19 cellular contexts compared by ENCODE assay signal in the genomic region with DNA sequence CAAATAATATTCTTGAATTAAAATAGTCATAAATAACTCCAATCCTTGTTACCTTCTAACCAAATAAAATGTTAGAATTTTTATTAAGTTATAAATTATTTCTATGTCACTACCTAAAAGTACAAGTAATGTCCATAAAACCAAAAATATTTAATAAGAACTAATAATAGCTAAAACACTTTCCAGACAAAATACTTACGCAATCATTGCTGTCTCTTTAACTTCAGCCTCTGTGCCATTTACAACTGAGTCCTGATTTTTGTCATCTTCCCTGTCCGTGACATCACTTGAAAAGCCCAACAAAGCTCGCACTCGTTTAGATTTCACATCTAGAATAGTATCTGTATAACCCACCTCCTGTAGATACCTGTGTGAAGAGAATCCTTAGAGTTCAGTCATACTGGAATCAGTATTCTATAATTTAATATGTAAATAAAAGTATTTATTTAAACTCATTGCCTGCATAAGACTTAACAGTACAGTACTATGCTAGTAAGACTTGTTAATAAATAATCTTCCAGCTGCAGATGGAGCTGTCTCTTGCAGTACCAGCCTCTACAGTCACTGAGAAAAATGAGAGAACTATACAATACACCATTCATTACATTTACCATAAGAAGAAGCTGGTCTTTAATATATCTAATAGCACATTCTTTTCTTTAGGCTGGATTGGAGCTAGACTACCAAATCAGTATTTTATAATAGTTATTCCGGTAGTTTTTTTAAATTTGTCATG.
A peak's percentile ranks its signal among the peaks of the same experiment; 100 is the strongest.
DNase-seq lines count a peak whose midpoint lies in the region; ATAC-seq and TF ChIP-seq lines count a peak whose summit lies in the region.
"Had no signal": no experiment of that assay in that cellular context is flagged by ENCODE, and none has a peak within 500 bp of the region (broad histone marks: within the 10 kb centered on the region; RNA-seq: fewer than 3 reads in every experiment).

No MANE protein-coding gene starts in this region.

- no peaks in the 10 kb centered on the region for H3K27me3 ChIP-seq in left ventricle myocardium inferior (ENCODE audit: low read depth)
- no peaks in the 10 kb centered on the region for H3K27me3 ChIP-seq in right cardiac atrium (ENCODE audit: control insufficient read depth, insufficient read depth)
- H3K27me3 ChIP-seq in dorsolateral prefrontal cortex = no peaks in the 10 kb centered on the region
- no peaks in the 10 kb centered on the region for H3K27me3 ChIP-seq in H9 (ENCODE audit: insufficient read depth, low read length)

- peaks cover 22% of the 10 kb centered on the region for H3K36me3 ChIP-seq in left ventricle myocardium inferior

- H3K4me1 Mint-ChIP-seq in H9 = no peaks in the 10 kb centered on the region

- H3K56ac ChIP-seq in H9 (ENCODE audit: insufficient read length, low read depth, low read length) = no peak overlapping the region

- H3K9me3 Mint-ChIP-seq in H9 = no peaks in the 10 kb centered on the region
- H3K9me3 Mint-ChIP-seq: CD4-positive, CD25-positive, alpha-beta regulatory T cell had no signal

- no peak overlapping the region for H4K8ac ChIP-seq in H9 (replicated peaks; ENCODE audit: insufficient read length, low read depth, low read length)

- 76% methylated on average over 5 of the region's 5 CpGs for WGBS in right cardiac atrium
- WGBS in H9 (ENCODE audit: extremely low coverage, insufficient read length, low lambda C conversion rate) = no CpG with 5 or more reads among the region's 5 CpGs

- no peaks in the 10 kb centered on the region for H3K23me2 ChIP-seq in H9 (ENCODE audit: insufficient read length, low read depth, low read length, poor library complexity, severe bottlenecking)

- H3K14ac ChIP-seq in H9 (ENCODE audit: insufficient read depth, low read length) = no peak overlapping the region

- TF ChIP-seq CTCF in left ventricle myocardium inferior (IDR thresholded peaks at IDR 0.05; ENCODE audit: borderline replicate concordance) (peak; percentile 16), dorsolateral prefrontal cortex (IDR thresholded peaks at IDR 0.05 in 54 of 56, conservative IDR thresholded peaks at IDR 0.05 in 2 of 56; ENCODE audit: low read depth in 1 of 56, partially characterized antibody in 56 of 56) (peak in 21 of 56 donors; percentile 8 to 44 (median 20)), H9 (conservative IDR thresholded peaks at IDR 0.05) (no peak)

- H2BK12ac ChIP-seq in H9 (ENCODE audit: insufficient read length, low read depth, low read length) = no peak overlapping the region

- no peak overlapping the region for H3K4me3 Mint-ChIP-seq in H9
- H3K4me3 Mint-ChIP-seq: CD4-positive, CD25-positive, alpha-beta regulatory T cell had no signal

- no peak overlapping the region for H3T11ph ChIP-seq in H9 (ENCODE audit: low read length)

- H3K9ac ChIP-seq in H9 (ENCODE audit: extremely low read depth, insufficient read length, low read length) = no peak overlapping the region
- H3K9ac ChIP-seq: KMS-11 had no signal

- no peaks in the 10 kb centered on the region for H4K20me1 ChIP-seq in H9 (ENCODE audit: control insufficient read depth, insufficient read depth, insufficient read length)

- H3K9me3 ChIP-seq in left ventricle myocardium inferior (replicated peaks) (no peaks in the 10 kb centered on the region), right cardiac atrium (ENCODE audit: control insufficient read depth, low read length) (no peaks in the 10 kb centered on the region), H9 (ENCODE audit: control insufficient read depth, low read depth, low read length) (no peaks in the 10 kb centered on the region)

- H3K27ac Mint-ChIP-seq in H9 = no peak overlapping the region; a peak in 1 of 7 replicates
- H3K27ac Mint-ChIP-seq: CD4-positive, CD25-positive, alpha-beta regulatory T cell had no signal

- no peak overlapping the region for H2AK5ac ChIP-seq in H9 (ENCODE audit: insufficient read length, low read length)

- no peaks in the 10 kb centered on the region for H3K27me3 Mint-ChIP-seq in H9 (ENCODE audit: low read depth)
- H3K27me3 Mint-ChIP-seq: CD4-positive, CD25-positive, alpha-beta regulatory T cell had no signal

- no peak overlapping the region for H2BK5ac ChIP-seq in H9 (ENCODE audit: insufficient read length, low read length)

- ATAC-seq in right cardiac atrium = no peak
- no peak for ATAC-seq in SK-N-SH treated with all-trans-retinoic acid at 6 μM for 48 hours
- ATAC-seq: HCT116, PC-3 had no signal

- H3K4me2 ChIP-seq in H9 (ENCODE audit: insufficient read depth, insufficient read length, low read length) = no peak overlapping the region
- H3K4me2 ChIP-seq: KMS-11 had no signal

- no peak overlapping the region for H3K23ac ChIP-seq in H9 (ENCODE audit: insufficient read length, low read depth, low read length)

- no peaks in the 10 kb centered on the region for H3K79me2 ChIP-seq in H9 (ENCODE audit: insufficient read depth, low read length)

- H3K27ac ChIP-seq in left ventricle myocardium inferior (replicated peaks) = no peak overlapping the region
- no peak overlapping the region for H3K27ac ChIP-seq in right cardiac atrium (ENCODE audit: low read length)
- peak overlapping the region in 58 of 59 donors; percentile 21 to 93 (median 83) for H3K27ac ChIP-seq in dorsolateral prefrontal cortex
- H3K27ac ChIP-seq in temporal lobe (ENCODE audit: low read depth, low read length) = peak overlapping the region; percentile 72
- no peak overlapping the region for H3K27ac ChIP-seq in H9 (ENCODE audit: insufficient read length, low read depth, low read length)
- H3K27ac ChIP-seq: KMS-11 had no signal

- H3K4me1 ChIP-seq in left ventricle myocardium inferior = no peaks in the 10 kb centered on the region
- no peaks in the 10 kb centered on the region for H3K4me1 ChIP-seq in right cardiac atrium (ENCODE audit: control insufficient read depth, insufficient read depth, low read length)
- no peaks in the 10 kb centered on the region for H3K4me1 ChIP-seq in H9 (ENCODE audit: insufficient read depth, low read length)

- H3K79me1 ChIP-seq in H9 (ENCODE audit: insufficient read depth, low read depth, low read length, poor library complexity, severe bottlenecking) = peaks cover 2% of the 10 kb centered on the region

- intact Hi-C loops in left ventricle myocardium inferior (cut with micrococcal nuclease) (no loop called here), right cardiac atrium (cut with DNase I) (no loop called here), dorsolateral prefrontal cortex (cut with DNase I) (loop anchor here in 1 of 2 donors (10.0 kb wide), 1 partner anchor 62 kb away; a partner anchor contains a TSS)

- no peak overlapping the region for H2BK20ac ChIP-seq in H9 (ENCODE audit: low read depth, low read length, poor library complexity, severe bottlenecking)

- no peak overlapping the region for H2BK15ac ChIP-seq in H9 (ENCODE audit: low read depth, low read length)

- H4K91ac ChIP-seq in H9 (ENCODE audit: insufficient read length, low read depth, low read length) = no peak overlapping the region

- H2AFZ ChIP-seq in H9 (ENCODE audit: low read length) = no peak overlapping the region

- DNase-seq in left ventricle myocardium inferior = no peak
- DNase-seq in right cardiac atrium = no peak
- no peak for DNase-seq in dorsolateral prefrontal cortex
- DNase-seq in left kidney (ENCODE audit: low read depth, low spot score) = peak; percentile 6
- DNase-seq in H9 = no peak
- no peak for DNase-seq in SW480 (ENCODE audit: low spot score)
- DNase-seq: CD4-positive, CD25-positive, alpha-beta regulatory T cell; DND-41; GF-D8; NCI-H1092; NCI-H1694; NCI-H2171; NCI-H446 treated with DMSO at 0.1 percent for 48 hours; NCI-H748 treated with DMSO at 0.1 percent for 48 hours; PC-3 had no signal

- H3K4me3 ChIP-seq in left ventricle myocardium inferior (no peak overlapping the region), right cardiac atrium (ENCODE audit: low read length) (no peak overlapping the region), dorsolateral prefrontal cortex (peak overlapping the region in 57 of 59 donors; percentile 10 to 71 (median 45))

- peaks cover 7 to 23% (median 17%) of the 10 kb centered on the region in 3 experiments; a peak in 6 of 7 replicates for H3K36me3 Mint-ChIP-seq in H9 (ENCODE audit: insufficient read depth in 1 of 3, low read depth in 3 of 3)

- H2BK120ac ChIP-seq in H9 (ENCODE audit: low read depth, low read length, poor library complexity, severe bottlenecking) = no peak overlapping the region

- H3K18ac ChIP-seq in H9 (ENCODE audit: insufficient read length, low read depth, low read length) = no peak overlapping the region

- H4K5ac ChIP-seq in H9 (ENCODE audit: insufficient read length, low read depth, low read length) = no peak overlapping the region

- H3K4ac ChIP-seq in H9 (ENCODE audit: low read depth, low read length) = no peak overlapping the region

TF ChIP-seq in SK-N-SH treated with all-trans-retinoic acid at 6 μM for 48 hours, 23 proteins besides CTCF, POLR2A, EP300 and RAD21 (continues in another document):
- TF ChIP-seq, protein P1, sequence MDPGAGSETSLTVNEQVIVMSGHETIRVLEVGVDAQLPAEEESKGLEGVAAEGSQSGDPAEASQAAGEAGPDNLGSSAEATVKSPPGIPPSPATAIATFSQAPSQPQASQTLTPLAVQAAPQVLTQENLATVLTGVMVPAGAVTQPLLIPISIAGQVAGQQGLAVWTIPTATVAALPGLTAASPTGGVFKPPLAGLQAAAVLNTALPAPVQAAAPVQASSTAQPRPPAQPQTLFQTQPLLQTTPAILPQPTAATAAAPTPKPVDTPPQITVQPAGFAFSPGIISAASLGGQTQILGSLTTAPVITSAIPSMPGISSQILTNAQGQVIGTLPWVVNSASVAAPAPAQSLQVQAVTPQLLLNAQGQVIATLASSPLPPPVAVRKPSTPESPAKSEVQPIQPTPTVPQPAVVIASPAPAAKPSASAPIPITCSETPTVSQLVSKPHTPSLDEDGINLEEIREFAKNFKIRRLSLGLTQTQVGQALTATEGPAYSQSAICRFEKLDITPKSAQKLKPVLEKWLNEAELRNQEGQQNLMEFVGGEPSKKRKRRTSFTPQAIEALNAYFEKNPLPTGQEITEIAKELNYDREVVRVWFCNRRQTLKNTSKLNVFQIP (CRISPR knock-in tag; IDR thresholded peaks at IDR 0.05; ENCODE audit: borderline replicate concordance, low read depth) = no peak
- TF ChIP-seq ZFP3 (CRISPR knock-in tag; IDR thresholded peaks at IDR 0.05) (no peak), ARNTL (CRISPR knock-in tag; IDR thresholded peaks at IDR 0.05; ENCODE audit: borderline replicate concordance, low read depth) (no peak), OSR1 (CRISPR knock-in tag; IDR thresholded peaks at IDR 0.05) (no peak)

Comparison
In these comparisons a context has a peak if more than half of its experiments do, and no peak if none do; other contexts are left out.
1. H3K27ac ChIP-seq: peak in dorsolateral prefrontal cortex (58 of 59) and temporal lobe (single experiment); none in left ventricle myocardium inferior (single experiment), right cardiac atrium (single experiment) and H9 (single experiment).
2. H3K4me3 ChIP-seq: peak in dorsolateral prefrontal cortex (57 of 59); none in left ventricle myocardium inferior (single experiment) and right cardiac atrium (single experiment).